ENCODE assay signal across 23 cellular contexts in genomic region chr10:130013263-130013937, GRCh38. TPM values are rescaled to one million over a fixed set of nuclear protein-coding genes. Genes with fewer than 3 reads are reported as not detected.
A peak's percentile ranks its signal among the peaks of the same experiment; 100 is the strongest.
DNase-seq lines count a peak whose midpoint lies in the region; ATAC-seq and TF ChIP-seq lines count a peak whose summit lies in the region.
"Had no signal": no experiment of that assay in that cellular context is flagged by ENCODE, and none has a peak within 500 bp of the region (broad histone marks: within the 10 kb centered on the region; RNA-seq: fewer than 3 reads in every experiment).

No MANE protein-coding gene starts in this region.

- no peak for TF ChIP-seq EP300 in suprapubic skin (IDR thresholded peaks at IDR 0.05)

- H2BK15ac ChIP-seq in mesenchymal stem cell (ENCODE audit: low read depth, poor library complexity, severe bottlenecking): no peak overlapping the region

- no peak overlapping the region for H2BK12ac ChIP-seq in mesenchymal stem cell (ENCODE audit: low read length in 2 of 2)

- peak; percentile 50 for DNase-seq in GM04503 (ENCODE audit: low read depth)
- DNase-seq in coronary artery (ENCODE audit: low spot score): peak; percentile 11
- DNase-seq in mesenchymal stem cell: no peak
- no peak for DNase-seq in suprapubic skin (ENCODE audit: low spot score in 2 of 2)
- no peak for DNase-seq in MG63
- no peak for DNase-seq in WERI-Rb-1
- DNase-seq: AML-193, C1 segment of cervical spinal cord, Calu3, DMS153, GOT3, HCEC 1CT, Karpas-422, NCI-H1694, NCI-H2081, NCI-H2171, NCI-H524 treated with DMSO at 0.1 percent for 48 hours, Peyer's patch had no signal

- no peaks in the 10 kb centered on the region for H3K9me3 ChIP-seq in mesenchymal stem cell (ENCODE audit: control insufficient read depth, low read length)
- H3K9me3 ChIP-seq in suprapubic skin: no peaks in the 10 kb centered on the region
- H3K9me3 ChIP-seq in MG63: no peaks in the 10 kb centered on the region
- H3K9me3 ChIP-seq in WERI-Rb-1 (ENCODE audit: severe bottlenecking): no peaks in the 10 kb centered on the region
- H3K9me3 ChIP-seq: Peyer's patch, SJCRH30 had no signal

- H3K18ac ChIP-seq in mesenchymal stem cell (ENCODE audit: low read depth in 1 of 2, low read length in 2 of 2): no peak overlapping the region

- H3K27me3 ChIP-seq in mesenchymal stem cell (ENCODE audit: control insufficient read depth in 1 of 2, insufficient read depth in 1 of 2, low read length in 2 of 2) (no peaks in the 10 kb centered on the region), suprapubic skin (peaks cover 8% of the 10 kb centered on the region), MG63 (no peaks in the 10 kb centered on the region), WERI-Rb-1 (ENCODE audit: insufficient read depth, low read depth, severe bottlenecking) (no peaks in the 10 kb centered on the region)
- H3K27me3 ChIP-seq: Peyer's patch, SJCRH30 had no signal

- no peak overlapping the region for H3K14ac ChIP-seq in mesenchymal stem cell (ENCODE audit: low read length in 2 of 2)

- no peak for ATAC-seq in activated T-helper 17 cell treated with anti-CD3 and anti-CD28 coated beads, Interleukin-2, amount 50 U/mL, for 72 hours (replicated peaks)
- ATAC-seq: CD8-positive, alpha-beta T cell had no signal

- H3K36me3 ChIP-seq in mesenchymal stem cell (ENCODE audit: control insufficient read depth in 1 of 2, insufficient read depth in 2 of 2, low read depth in 1 of 2, low read length in 2 of 2) (no peaks in the 10 kb centered on the region), suprapubic skin (no peaks in the 10 kb centered on the region), MG63 (no peaks in the 10 kb centered on the region), WERI-Rb-1 (no peaks in the 10 kb centered on the region)
- H3K36me3 ChIP-seq: Peyer's patch, SJCRH30 had no signal

- WGBS in mesenchymal stem cell: 87% methylated on average over 21 of the region's 21 CpGs
- WGBS in suprapubic skin: 67% methylated on average over 21 of the region's 21 CpGs

- no peak overlapping the region for H4K8ac ChIP-seq in mesenchymal stem cell (ENCODE audit: low read length)

- H3K27ac Mint-ChIP-seq in activated T-helper 17 cell treated with anti-CD3 and anti-CD28 coated beads, Interleukin-2, amount 50 U/mL, for 72 hours: no peak overlapping the region
- H3K27ac Mint-ChIP-seq: CD8-positive, alpha-beta T cell had no signal

- no peak overlapping the region for H3K23ac ChIP-seq in mesenchymal stem cell (ENCODE audit: low read length in 2 of 2)

- H3K4me1 Mint-ChIP-seq in activated T-helper 17 cell treated with anti-CD3 and anti-CD28 coated beads, Interleukin-2, amount 50 U/mL, for 72 hours: no peaks in the 10 kb centered on the region

- H3K36me3 Mint-ChIP-seq in activated T-helper 17 cell treated with anti-CD3 and anti-CD28 coated beads, Interleukin-2, amount 50 U/mL, for 72 hours (ENCODE audit: low read depth): no peaks in the 10 kb centered on the region
- H3K36me3 Mint-ChIP-seq: CD8-positive, alpha-beta T cell had no signal

- H3K4me3 Mint-ChIP-seq in activated T-helper 17 cell treated with anti-CD3 and anti-CD28 coated beads, Interleukin-2, amount 50 U/mL, for 72 hours: no peak overlapping the region
- H3K4me3 Mint-ChIP-seq: CD8-positive, alpha-beta T cell had no signal

- no peak overlapping the region for H2BK120ac ChIP-seq in mesenchymal stem cell (ENCODE audit: low read depth, low read length)

- no peak overlapping the region for H3K27ac ChIP-seq in coronary artery
- H3K27ac ChIP-seq in mesenchymal stem cell (ENCODE audit: low read length, poor library complexity, severe bottlenecking): no peak overlapping the region
- peak overlapping the region; percentile 14 for H3K27ac ChIP-seq in suprapubic skin
- no peak overlapping the region for H3K27ac ChIP-seq in WERI-Rb-1
- H3K27ac ChIP-seq: Peyer's patch, SJCRH30 had no signal

- H3K9ac ChIP-seq in mesenchymal stem cell (ENCODE audit: low read length): peak overlapping the region; percentile 88

- no peaks in the 10 kb centered on the region for H3K79me1 ChIP-seq in mesenchymal stem cell (replicated peaks; ENCODE audit: low read length, poor library complexity, severe bottlenecking)

- no peak overlapping the region for H2AFZ ChIP-seq in mesenchymal stem cell (ENCODE audit: low read depth, low read length)

- H4K91ac ChIP-seq in mesenchymal stem cell (ENCODE audit: low read length): no peak overlapping the region

- no peak overlapping the region for H3K4me2 ChIP-seq in mesenchymal stem cell (ENCODE audit: low read length, poor library complexity, severe bottlenecking)

- H3K9me3 Mint-ChIP-seq in activated T-helper 17 cell treated with anti-CD3 and anti-CD28 coated beads, Interleukin-2, amount 50 U/mL, for 72 hours: no peaks in the 10 kb centered on the region
- H3K9me3 Mint-ChIP-seq: CD8-positive, alpha-beta T cell had no signal

- H3K4me1 ChIP-seq in mesenchymal stem cell (ENCODE audit: control insufficient read depth, insufficient read depth, low read depth, low read length) (no peaks in the 10 kb centered on the region), suprapubic skin (peaks cover 8% of the 10 kb centered on the region)
- H3K4me1 ChIP-seq: Peyer's patch had no signal

- no peak overlapping the region for H2BK5ac ChIP-seq in mesenchymal stem cell (ENCODE audit: low read depth, low read length, poor library complexity, severe bottlenecking)

- no peak for TF ChIP-seq POLR2A in suprapubic skin (IDR thresholded peaks at IDR 0.05)

- H2AK5ac ChIP-seq in mesenchymal stem cell (ENCODE audit: low read length, severe bottlenecking): no peak overlapping the region

- H3K4ac ChIP-seq in mesenchymal stem cell (ENCODE audit: low read depth in 1 of 2, low read length in 2 of 2): no peak overlapping the region

- TF ChIP-seq CTCF in coronary artery (IDR thresholded peaks at IDR 0.05): no peak
- no peak for TF ChIP-seq CTCF in suprapubic skin (IDR thresholded peaks at IDR 0.05)
- TF ChIP-seq CTCF in WERI-Rb-1 (IDR thresholded peaks at IDR 0.05; ENCODE audit: low read depth, low read length): no peak

- no peak overlapping the region for H3K4me3 ChIP-seq in coronary artery
- H3K4me3 ChIP-seq in mesenchymal stem cell (ENCODE audit: insufficient read depth in 1 of 2, low read depth in 1 of 2, low read length in 2 of 2): peak overlapping the region in 1 of 2 experiments; percentile 68
- H3K4me3 ChIP-seq in suprapubic skin: no peak overlapping the region
- no peak overlapping the region for H3K4me3 ChIP-seq in MG63
- H3K4me3 ChIP-seq in WERI-Rb-1 (ENCODE audit: low read depth, low read length): no peak overlapping the region
- H3K4me3 ChIP-seq: Peyer's patch, SJCRH30 had no signal

- H3K27me3 Mint-ChIP-seq in activated T-helper 17 cell treated with anti-CD3 and anti-CD28 coated beads, Interleukin-2, amount 50 U/mL, for 72 hours: peaks cover 2% of the 10 kb centered on the region

RNA-seq across cellular contexts. Expression of gene EBF3, which starts 49.3 kb away (rescaled TPM):
- 1.5 TPM for polyA plus RNA-seq in mesenchymal stem cell (2013, experiment 1 of 2)
- 1.2 TPM for polyA plus RNA-seq in mesenchymal stem cell (2013, experiment 2 of 2)
- total RNA-seq in suprapubic skin: 1 to 10 TPM; 1.4 to 4.2 (median 2.4) TPM
- not detected for total RNA-seq in activated T-helper 17 cell treated with anti-CD3 and anti-CD28 coated beads, Interleukin-2, amount 50 U/mL, for 72 hours
- 3.1 and 3.4 TPM in 2 replicates for total RNA-seq in MG63 (2014; rRNA removed; shearing (Covaris generic); ENCODE audit: low replicate concordance)
- total RNA-seq: Calu3; CD8-positive, alpha-beta T cell; M059J; OCI-LY7 had no signal

Comparison
In these comparisons a context has a peak if more than half of its experiments do, and no peak if none do; other contexts are left out.
1. DNase-seq: peak in GM04503 (single experiment) and coronary artery (single experiment); none in mesenchymal stem cell (single experiment), suprapubic skin (0 of 2), MG63 (single experiment) and WERI-Rb-1 (single experiment).